In genomic region chr20:6708010-6708409, GRCh38 we compare ENCODE assay signal across 11 cellular contexts. TPM values are rescaled to one million over a fixed set of nuclear protein-coding genes. Genes with fewer than 3 reads are reported as not detected.
DNase-seq lines count a peak whose midpoint lies in the region; ATAC-seq and TF ChIP-seq lines count a peak whose summit lies in the region.
"Had no signal": no experiment of that assay in that cellular context is flagged by ENCODE, and none has a peak within 500 bp of the region (broad histone marks: within the 10 kb centered on the region; RNA-seq: fewer than 3 reads in every experiment).

No MANE protein-coding gene starts in this region.

- H3K9me3 ChIP-seq in AG04450 (ENCODE audit: control insufficient read depth, insufficient read depth, low read length): no peaks in the 10 kb centered on the region
- H3K9me3 ChIP-seq in PC-9 (ENCODE audit: insufficient read depth, low read depth): no peaks in the 10 kb centered on the region; the same call in 1 of the 2 replicates

- H3K27ac ChIP-seq in AG04450 (ENCODE audit: low read depth, low read length): peak overlapping the region; percentile 53
- peak overlapping the region; percentile 55 for H3K27ac ChIP-seq in PC-9

- no TSS peak for BruUV-seq in PC-9 (replicated peaks; lab: Mats Ljungman, UMichigan)

- no peak for ATAC-seq in HG03135 (IDR thresholded peaks at IDR 0.05; ENCODE audit: unreplicated experiment)
- ATAC-seq: effector memory CD8-positive, alpha-beta T cell; K562 had no signal

- POLR2A ChIA-PET in AG04450 (lab: Yijun Ruan, JAX) (interaction anchor here (0.9 to 1.1 kb wide), 2 partner anchors 60 to 174 kb away, joined by 3 to 6 read pairs; no protein-coding TSS in a partner anchor), PC-9 (lab: Charles Lee; ENCODE audit: unreplicated experiment) (no interaction called here)

- H3K4me1 ChIP-seq in PC-9 (replicated peaks; ENCODE audit: insufficient read depth): peaks cover 85% of the 10 kb centered on the region

- H3K36me3 ChIP-seq in PC-9 (ENCODE audit: low read depth): no peaks in the 10 kb centered on the region

- no peaks in the 10 kb centered on the region for H3K79me2 ChIP-seq in PC-9 (ENCODE audit: low read depth)

- intact Hi-C loops in PC-9 (cut with micrococcal nuclease; ENCODE audit: unreplicated experiment): no loop called here

- H3K4me3 ChIP-seq in AG04450 (ENCODE audit: low read depth, low read length): no peak overlapping the region
- no peak overlapping the region for H3K4me3 ChIP-seq in PC-9
- H3K4me3 ChIP-seq: K562 had no signal

- CTCF ChIA-PET in AG04450 (lab: Charles Lee) (interaction anchor here (1.2 to 2.1 kb wide), 3 partner anchors 10 to 443 kb away, joined by 3 to 10 read pairs (median 4); no protein-coding TSS in a partner anchor), PC-9 (lab: Charles Lee) (no interaction called here)

- no peaks in the 10 kb centered on the region for H3K9me2 ChIP-seq in PC-9 (ENCODE audit: insufficient read depth)

- TF ChIP-seq CTCF in AG04450 (IDR thresholded peaks at IDR 0.05; ENCODE audit: low read depth, low read length) (no peak), PC-9 (conservative IDR thresholded peaks at IDR 0.05) (no peak)

- H2AFZ ChIP-seq in PC-9: no peak overlapping the region

- H3K27me3 ChIP-seq in AG04450 (ENCODE audit: control insufficient read depth, insufficient read depth, low read length) (no peaks in the 10 kb centered on the region), PC-9 (ENCODE audit: insufficient read depth, low read depth) (no peaks in the 10 kb centered on the region)

- no peaks in the 10 kb centered on the region for H4K20me1 ChIP-seq in PC-9 (ENCODE audit: insufficient read depth)

- DNase-seq in AG04450 (ENCODE audit: low read depth, low spot score) (peak; percentile 67), PC-9 (no peak), fibroblast of gingiva (ENCODE audit: low read depth) (peak; percentile 40), mucosa of gallbladder (ENCODE audit: low spot score) (peak; percentile 83), iPS-NIHi11 (ENCODE audit: low spot score) (no peak), foreskin melanocyte (no peak)
- DNase-seq in stimulated activated naive CD4-positive, alpha-beta T cell treated with Interleukin-2 at 50 U/mL for 16 hours (lab: John Stamatoyannopoulos, UW): no peak
- DNase-seq: effector memory CD8-positive, alpha-beta T cell; HFFc6 had no signal

- H3F3A ChIP-seq in PC-9 (ENCODE audit: insufficient read depth, low read depth): peaks cover 15% of the 10 kb centered on the region; the same call in 1 of the 2 replicates

- H3K4me2 ChIP-seq in PC-9: peak overlapping the region; percentile 43

RNA-seq across cellular contexts. Expression of gene BMP2, which starts 59.5 kb away (rescaled TPM):
- 1.6 and 1.8 TPM in 2 replicates for polyA plus RNA-seq in AG04450 (2011; rRNA removed)
- polyA minus RNA-seq in AG04450 (2011; rRNA and poly(A)+ RNA removed): 1.4 and 1.7 TPM in 2 replicates
- total RNA-seq in PC-9 (2021): not detected in 2 replicates
- total RNA-seq in mucosa of gallbladder: 55.8 TPM

Comparison
In these comparisons a context has a peak if more than half of its experiments do, and no peak if none do; other contexts are left out.
1. DNase-seq: peak in AG04450 (single experiment), fibroblast of gingiva (single experiment) and mucosa of gallbladder (single experiment); none in PC-9 (0 of 2), iPS-NIHi11 (single experiment), stimulated activated naive CD4-positive, alpha-beta T cell treated with Interleukin-2 at 50 U/mL for 16 hours (single experiment) and foreskin melanocyte (single experiment).
2. RNA of gene BMP2, which starts 59.5 kb away (total RNA-seq): 55.8 TPM in mucosa of gallbladder (single experiment); not detected in PC-9; every median in the first group is over 10 times any median in the second.